Comparison of ENCODE assay signal across 7 cellular contexts in genomic region chr6:87155272-87155919, GRCh38. TPM values are rescaled to one million over a fixed set of nuclear protein-coding genes. Genes with fewer than 3 reads are reported as not detected.
A peak's percentile ranks its signal among the peaks of the same experiment; 100 is the strongest.
DNase-seq lines count a peak whose midpoint lies in the region; ATAC-seq, FAIRE-seq and TF ChIP-seq lines count a peak whose summit lies in the region.

Gene ZNF292 (plus strand): TSS chr6:87155565. CDS start chr6:87155592, 27 bp downstream.

- peak; percentile 39 to 76 (median 74) for TF ChIP-seq POLR2A in body of pancreas (IDR thresholded peaks at IDR 0.05)
- peak; percentile 48 to 69 for TF ChIP-seq POLR2A in gastrocnemius medialis (IDR thresholded peaks at IDR 0.05)

- FAIRE-seq in TTC549 (lab: Jason Lieb, UNC) = peak; percentile 73

- H3K9me3 ChIP-seq in body of pancreas (no peaks in the 10 kb centered on the region), gastrocnemius medialis (no peaks in the 10 kb centered on the region)

- H3K27ac ChIP-seq in body of pancreas (peak within 1 kb of the TSS; percentile 88 to 96 (median 94)), gastrocnemius medialis (peak within 1 kb of the TSS; percentile 96 to 98 (median 96))

- intact Hi-C loops in body of pancreas (cut with DNase I) = no loop called here
- intact Hi-C loops in gastrocnemius medialis (cut with DNase I; ENCODE audit: low total_unique reads) = loop anchor here (2.0 to 10.0 kb wide), 3 partner anchors 547 to 1809 kb away; partner anchors contain the start of genes AKIRIN2, RNGTT and SYNCRIP

- H3K4me1 ChIP-seq in body of pancreas (peaks cover 52% of the 10 kb centered on the region), gastrocnemius medialis (peaks cover 44 to 57% of the 10 kb centered on the region in 2 donors)

- DNase-seq in NCI-H2107 (lab: John Stamatoyannopoulos, UW) (peak; percentile 95), body of pancreas (peak; percentile 94 to 97 (median 96)), iPS DF 4.7 (ENCODE audit: extremely low read depth, low spot score) (peak; percentile 91), gastrocnemius medialis (peak; percentile 91 to 95)

- peak in 2 of 7 experiments; percentile 13 to 14 for TF ChIP-seq CTCF in body of pancreas (IDR thresholded peaks at IDR 0.05)
- TF ChIP-seq CTCF in gastrocnemius medialis (IDR thresholded peaks at IDR 0.05 in 4 of 5, conservative IDR thresholded peaks at IDR 0.05 in 1 of 5) = peak in 3 of 5 experiments; percentile 14 to 43 (median 31)

- 0% methylated on average over 35 to 69 of the region's 69 CpGs for WGBS in body of pancreas, 2 donors

- in situ Hi-C loops in gastrocnemius medialis (cut with MboI; ENCODE audit: low sequenced_read_pairs in 4 of 4) = no loop called here

- ATAC-seq in GM18517 (IDR thresholded peaks at IDR 0.05; ENCODE audit: unreplicated experiment) (peak; percentile 60), HG03060 (IDR thresholded peaks at IDR 0.05; ENCODE audit: low read depth, unreplicated experiment) (peak; percentile 44), body of pancreas (peak; percentile 90), gastrocnemius medialis (peak; percentile 80)

- H3K27me3 ChIP-seq in body of pancreas (no peaks in the 10 kb centered on the region), gastrocnemius medialis (no peaks in the 10 kb centered on the region)

- H3K4me3 ChIP-seq in body of pancreas (peak within 1 kb of the TSS; percentile 67 to 88), gastrocnemius medialis (peak within 1 kb of the TSS; percentile 83 to 98 (median 92))

- H3K36me3 ChIP-seq in body of pancreas (replicated peaks in 1 of 2; ENCODE audit: insufficient read depth in 1 of 2, low read depth in 2 of 2) (no peaks in the 10 kb centered on the region), gastrocnemius medialis (no peaks in the 10 kb centered on the region)

RNA-seq across cellular contexts. Expression of gene ZNF292, which starts in this region (rescaled TPM):
- total RNA-seq in body of pancreas = 10 to 100 TPM; 28.0 to 30.3 TPM
- 10 to 100 TPM; 10.7 to 21.7 (median 11.5) TPM for total RNA-seq in gastrocnemius medialis

Comparison
In these comparisons a context has a peak if more than half of its experiments do, and no peak if none do; other contexts are left out.
1. Peak in every context shown above with its lines: DNase-seq, ATAC-seq, H3K4me3 ChIP-seq and H3K27ac ChIP-seq.